ENCODE assay signal across 16 cellular contexts in genomic region chr3:18099611-18100010, GRCh38.
A peak's percentile ranks its signal among the peaks of the same experiment; 100 is the strongest.
DNase-seq lines count a peak whose midpoint lies in the region; ATAC-seq and TF ChIP-seq lines count a peak whose summit lies in the region.
"Had no signal": no experiment of that assay in that cellular context is flagged by ENCODE, and none has a peak within 500 bp of the region (broad histone marks: within the 10 kb centered on the region; RNA-seq: fewer than 3 reads in every experiment).

No MANE protein-coding gene starts in this region.

- no peak overlapping the region for H3K4me3 Mint-ChIP-seq in activated T-helper 2 cell treated with anti-CD3 and anti-CD28 coated beads, Interferon-gamma antibody, Interleukin-2, Interleukin-4, amounts not matched to agents 10 μg/mL and 5 μg/mL and 100 μg/mL, durations not matched to agents 14 hours and 24 hours and 36 hours (ENCODE audit: low read depth)
- H3K4me3 Mint-ChIP-seq in stimulated activated naive B cell treated with anti-CD40 and anti-IgM and Interleukin-4, amounts not matched to agents 10 μg/mL and 1 μg/mL and 100 μg/mL, for 72 hours, result no peak overlapping the region
- H3K4me3 Mint-ChIP-seq: nephron, WTC11 had no signal

- H3K27me3 ChIP-seq in DND-41 (ENCODE audit: insufficient read depth, low read length, poor library complexity), result no peaks in the 10 kb centered on the region
- H3K27me3 ChIP-seq in tibial artery, result no peaks in the 10 kb centered on the region
- H3K27me3 ChIP-seq in right cardiac atrium (ENCODE audit: control insufficient read depth, insufficient read depth), result no peaks in the 10 kb centered on the region
- H3K27me3 ChIP-seq: hepatocyte had no signal

- TF ChIP-seq CTCF in DND-41 (IDR thresholded peaks at IDR 0.05; ENCODE audit: borderline replicate concordance, extremely low read depth, low read length, poor library complexity, severe bottlenecking) (no peak), tibial artery (IDR thresholded peaks at IDR 0.05) (no peak)

- peaks cover 27% of the 10 kb centered on the region for H3K4me1 Mint-ChIP-seq in activated T-helper 2 cell treated with anti-CD3 and anti-CD28 coated beads, Interferon-gamma antibody, Interleukin-2, Interleukin-4, amounts not matched to agents 10 μg/mL and 5 μg/mL and 100 μg/mL, durations not matched to agents 14 hours and 24 hours and 36 hours (ENCODE audit: low read depth)
- H3K4me1 Mint-ChIP-seq in stimulated activated naive B cell treated with anti-CD40 and anti-IgM and Interleukin-4, amounts not matched to agents 10 μg/mL and 1 μg/mL and 100 μg/mL, for 72 hours, result peaks cover 5 to 22% of the 10 kb centered on the region in 2 donors
- H3K4me1 Mint-ChIP-seq: nephron had no signal

- no peak overlapping the region for H3K9ac ChIP-seq in DND-41 (ENCODE audit: low read depth, low read length)

- H3K79me2 ChIP-seq in DND-41 (ENCODE audit: insufficient read depth, low read length), result no peaks in the 10 kb centered on the region
- H3K79me2 ChIP-seq: hepatocyte had no signal

- no peak overlapping the region for H3K4me3 ChIP-seq in DND-41 (ENCODE audit: low read depth in 1 of 2, low read length in 2 of 2)
- no peak overlapping the region for H3K4me3 ChIP-seq in mesodermal cell (ENCODE audit: extremely low read depth, insufficient read depth, low read length, poor library complexity, severe bottlenecking)
- no peak overlapping the region for H3K4me3 ChIP-seq in tibial artery
- H3K4me3 ChIP-seq in right cardiac atrium (ENCODE audit: low read length), result no peak overlapping the region
- H3K4me3 ChIP-seq: hepatocyte, SK-N-MC, thoracic aorta had no signal

- H3K36me3 Mint-ChIP-seq in activated T-helper 2 cell treated with anti-CD3 and anti-CD28 coated beads, Interferon-gamma antibody, Interleukin-2, Interleukin-4, amounts not matched to agents 10 μg/mL and 5 μg/mL and 100 μg/mL, durations not matched to agents 14 hours and 24 hours and 36 hours (ENCODE audit: low read depth), result peaks cover 4% of the 10 kb centered on the region
- peaks cover 5 to 6% of the 10 kb centered on the region in 2 donors for H3K36me3 Mint-ChIP-seq in stimulated activated naive B cell treated with anti-CD40 and anti-IgM and Interleukin-4, amounts not matched to agents 10 μg/mL and 1 μg/mL and 100 μg/mL, for 72 hours

- H2AFZ ChIP-seq in DND-41 (ENCODE audit: low read depth, low read length), result no peak overlapping the region
- H2AFZ ChIP-seq: hepatocyte had no signal

- H4K20me1 ChIP-seq in DND-41 (ENCODE audit: insufficient read depth, low read length), result no peaks in the 10 kb centered on the region

- H3K27me3 Mint-ChIP-seq in activated T-helper 2 cell treated with anti-CD3 and anti-CD28 coated beads, Interferon-gamma antibody, Interleukin-2, Interleukin-4, amounts not matched to agents 10 μg/mL and 5 μg/mL and 100 μg/mL, durations not matched to agents 14 hours and 24 hours and 36 hours (ENCODE audit: low read depth), result no peaks in the 10 kb centered on the region
- H3K27me3 Mint-ChIP-seq in stimulated activated naive B cell treated with anti-CD40 and anti-IgM and Interleukin-4, amounts not matched to agents 10 μg/mL and 1 μg/mL and 100 μg/mL, for 72 hours, result peaks cover 0 to 5% of the 10 kb centered on the region in 2 donors

- H3K27ac ChIP-seq in DND-41 (ENCODE audit: low read length), result peak overlapping the region; percentile 8
- H3K27ac ChIP-seq in mesodermal cell (ENCODE audit: low read depth, low read length, severe bottlenecking), result peak overlapping the region; percentile 16
- no peak overlapping the region for H3K27ac ChIP-seq in tibial artery
- no peak overlapping the region for H3K27ac ChIP-seq in right cardiac atrium (ENCODE audit: low read length)
- H3K27ac ChIP-seq: hepatocyte, SK-N-MC, thoracic aorta had no signal

- ATAC-seq in DND-41 (ENCODE audit: insufficient read depth, low read depth) (no peak), right cardiac atrium (no peak)
- no peak for ATAC-seq in stimulated activated naive B cell treated with anti-CD40 and anti-IgM and Interleukin-4, amounts not matched to agents 10 μg/mL and 1 μg/mL and 100 μg/mL, for 72 hours (replicated peaks)
- ATAC-seq: sciatic nerve had no signal

- DNase-seq in DND-41, result no peak
- peak; percentile 58 for DNase-seq in HT1080 (ENCODE audit: low read depth)
- no peak for DNase-seq in activated T-helper 2 cell treated with anti-CD3 and anti-CD28 coated beads, Interferon-gamma antibody, Interleukin-2, Interleukin-4, amounts not matched to agents 10 μg/mL and 5 μg/mL and 100 μg/mL, durations not matched to agents 14 hours and 24 hours and 36 hours (ENCODE audit: low spot score)
- no peak for DNase-seq in tibial artery
- no peak for DNase-seq in right cardiac atrium
- no peak for DNase-seq in stimulated activated naive B cell treated with anti-CD40 and anti-IgM and Interleukin-4, amounts not matched to agents 10 μg/mL and 1 μg/mL and 100 μg/mL, for 72 hours
- DNase-seq: cerebellar nuclear complex, Karpas-422, NCI-H2029 had no signal

- peaks cover 23% of the 10 kb centered on the region for H3K4me1 ChIP-seq in DND-41 (ENCODE audit: insufficient read depth, low read length)
- peaks cover 13% of the 10 kb centered on the region for H3K4me1 ChIP-seq in mesodermal cell (ENCODE audit: control insufficient read depth, insufficient read depth, low read length, poor library complexity, severe bottlenecking)
- no peaks in the 10 kb centered on the region for H3K4me1 ChIP-seq in tibial artery
- H3K4me1 ChIP-seq in right cardiac atrium (ENCODE audit: control insufficient read depth, insufficient read depth, low read length), result no peaks in the 10 kb centered on the region

- H3K9me3 Mint-ChIP-seq in activated T-helper 2 cell treated with anti-CD3 and anti-CD28 coated beads, Interferon-gamma antibody, Interleukin-2, Interleukin-4, amounts not matched to agents 10 μg/mL and 5 μg/mL and 100 μg/mL, durations not matched to agents 14 hours and 24 hours and 36 hours, result peaks cover 14% of the 10 kb centered on the region
- peaks cover 7 to 8% of the 10 kb centered on the region in 2 donors for H3K9me3 Mint-ChIP-seq in stimulated activated naive B cell treated with anti-CD40 and anti-IgM and Interleukin-4, amounts not matched to agents 10 μg/mL and 1 μg/mL and 100 μg/mL, for 72 hours

- 93% methylated on average over 4 to 5 of the region's 5 CpGs for WGBS in mesodermal cell (ENCODE audit: insufficient coverage in 2 of 2), 2 experiments
- WGBS in right cardiac atrium, result 59% methylated on average over 5 of the region's 5 CpGs

- H3K27ac Mint-ChIP-seq in activated T-helper 2 cell treated with anti-CD3 and anti-CD28 coated beads, Interferon-gamma antibody, Interleukin-2, Interleukin-4, amounts not matched to agents 10 μg/mL and 5 μg/mL and 100 μg/mL, durations not matched to agents 14 hours and 24 hours and 36 hours, result peak overlapping the region; percentile 95
- no peak overlapping the region for H3K27ac Mint-ChIP-seq in stimulated activated naive B cell treated with anti-CD40 and anti-IgM and Interleukin-4, amounts not matched to agents 10 μg/mL and 1 μg/mL and 100 μg/mL, for 72 hours
- H3K27ac Mint-ChIP-seq: nephron, WTC11 had no signal

- H3K36me3 ChIP-seq in DND-41 (ENCODE audit: insufficient read depth, low read length) (peaks cover 6% of the 10 kb centered on the region; the same call in 1 of the 2 replicates), mesodermal cell (ENCODE audit: control insufficient read depth, insufficient read depth, low read length) (no peaks in the 10 kb centered on the region), tibial artery (no peaks in the 10 kb centered on the region)
- H3K36me3 ChIP-seq: thoracic aorta had no signal

- H3K4me2 ChIP-seq in DND-41 (ENCODE audit: insufficient read depth, low read length), result no peak overlapping the region
- H3K4me2 ChIP-seq: hepatocyte had no signal

- H3K9me3 ChIP-seq in DND-41 (ENCODE audit: insufficient read depth, low read length, severe bottlenecking) (peaks cover 9% of the 10 kb centered on the region), mesodermal cell (ENCODE audit: control insufficient read depth, low read length) (peaks cover 14% of the 10 kb centered on the region), tibial artery (peaks cover 0 to 6% (median 0%) of the 10 kb centered on the region in 3 donors), right cardiac atrium (ENCODE audit: control insufficient read depth, low read length) (no peaks in the 10 kb centered on the region)
- H3K9me3 ChIP-seq: thoracic aorta had no signal

- intact Hi-C loops in activated T-helper 2 cell treated with anti-CD3 and anti-CD28 coated beads, Interferon-gamma antibody, Interleukin-2, Interleukin-4, amounts not matched to agents 10 μg/mL and 5 μg/mL and 100 μg/mL, durations not matched to agents 14 hours and 24 hours and 36 hours (cut with micrococcal nuclease), result loop anchor here (1.0 kb wide), 4 partner anchors 11 to 135 kb away; no protein-coding TSS in a partner anchor
- intact Hi-C loops in tibial artery (cut with DNase I; ENCODE audit: low total_unique reads) (no loop called here), right cardiac atrium (cut with DNase I) (no loop called here)

Comparison
In these comparisons a context has a peak if more than half of its experiments do, and no peak if none do; other contexts are left out.
1. H3K27ac ChIP-seq: peak in DND-41 (single experiment) and mesodermal cell (single experiment); none in tibial artery (0 of 2) and right cardiac atrium (single experiment).